1 cellular context compared by ENCODE assay signal in the genomic region with DNA sequence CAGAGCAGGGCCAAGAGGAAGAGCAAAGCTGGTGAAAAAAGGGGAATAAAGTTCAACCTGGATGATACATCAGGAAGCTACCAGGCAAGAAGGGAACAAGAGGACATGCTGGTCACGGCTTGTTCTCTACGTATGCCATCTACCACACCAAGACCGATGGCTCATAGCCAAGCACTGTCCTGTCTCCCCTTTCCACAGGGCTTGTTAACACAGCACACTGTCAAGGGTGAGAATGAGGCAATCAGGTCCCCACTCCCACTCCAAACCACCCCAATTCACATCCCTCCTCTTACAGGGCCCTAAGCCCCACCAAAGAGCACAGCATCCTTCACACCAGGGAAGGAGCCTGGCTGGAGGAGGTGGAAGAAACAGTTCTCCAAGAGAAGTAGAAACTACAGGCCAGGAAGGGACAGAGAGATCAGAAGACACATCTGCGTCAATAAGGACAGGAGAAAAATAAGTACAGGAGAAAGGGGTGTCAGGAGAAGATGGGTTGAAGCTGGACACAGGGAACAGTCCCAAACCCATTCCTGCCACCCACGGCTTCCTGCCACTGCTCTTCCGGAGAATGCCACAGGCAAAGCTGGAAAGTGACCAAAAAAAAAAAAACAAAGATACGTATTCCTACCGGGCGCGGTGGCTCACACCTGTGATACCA.
TF ChIP-seq lines count a peak whose summit lies in the region.

No MANE protein-coding gene starts in this region.

TF ChIP-seq in IMR-90, 13 proteins besides CTCF, POLR2A, EP300 and RAD21:
- TF ChIP-seq CEBPB (IDR thresholded peaks at IDR 0.05; ENCODE audit: low read depth, low read length) (peak; percentile 25; the same call in 1 of the 2 replicates), FOS (IDR thresholded peaks at IDR 0.05; ENCODE audit: low read depth, low read length) (no peak)
